9 cellular contexts compared by ENCODE assay signal in the genomic region with DNA sequence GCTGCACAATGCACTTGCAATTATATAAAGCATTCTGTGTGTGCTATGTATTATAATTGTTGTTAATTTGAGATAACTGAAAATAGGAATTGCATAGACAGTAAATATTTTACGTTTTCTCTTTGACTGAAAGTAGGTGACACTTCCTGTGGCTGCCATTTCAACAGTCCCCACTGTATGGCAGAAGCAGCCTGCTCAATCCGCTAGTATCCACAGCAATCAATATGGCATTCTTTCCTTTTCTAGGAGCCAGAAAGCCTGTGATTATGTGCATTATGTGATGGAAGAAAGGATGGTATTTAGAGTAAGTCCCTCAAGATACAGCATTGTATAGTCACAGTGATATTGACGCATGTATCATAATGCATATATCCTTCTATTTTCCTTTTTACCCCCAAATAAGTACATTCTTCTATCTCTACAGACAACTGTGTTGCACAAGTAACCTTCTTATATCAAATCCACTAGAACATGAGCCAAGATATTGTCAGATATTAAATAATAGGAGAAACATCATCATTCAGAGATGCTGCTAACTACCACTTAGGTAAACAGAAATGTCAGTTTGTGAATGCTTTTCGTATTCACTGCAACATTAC. TPM values are rescaled to one million over a fixed set of nuclear protein-coding genes. Genes with fewer than 3 reads are reported as not detected.
DNase-seq lines count a peak whose midpoint lies in the region; FAIRE-seq and TF ChIP-seq lines count a peak whose summit lies in the region.
"Had no signal": no experiment of that assay in that cellular context is flagged by ENCODE, and none has a peak within 500 bp of the region (broad histone marks: within the 10 kb centered on the region; RNA-seq: fewer than 3 reads in every experiment).

No MANE protein-coding gene starts in this region.

- peaks cover 10% of the 10 kb centered on the region for H3K27me3 Mint-ChIP-seq in Caco-2 (ENCODE audit: insufficient read depth, unreplicated experiment)

- peak; percentile 17 to 54 for TF ChIP-seq CTCF in Caco-2 (IDR thresholded peaks at IDR 0.05; ENCODE audit: insufficient read depth in 1 of 2, low read depth in 1 of 2, low read length in 1 of 2, severe bottlenecking in 1 of 2, unreplicated experiment in 1 of 2)
- peak; percentile 58 for TF ChIP-seq CTCF in HL-60 (IDR thresholded peaks at IDR 0.05; ENCODE audit: insufficient read depth, low read length)
- peak; percentile 29 to 61 for TF ChIP-seq CTCF in right atrium auricular region (IDR thresholded peaks at IDR 0.05)
- peak in 5 of 11 experiments; percentile 13 to 50 (median 34) for TF ChIP-seq CTCF in spleen (IDR thresholded peaks at IDR 0.05 in 8 of 11, conservative IDR thresholded peaks at IDR 0.05 in 3 of 11)

- CTCF ChIA-PET in Caco-2 (lab: Charles Lee): no interaction called here

- no peak overlapping the region for H3K27ac ChIP-seq in HL-60 (replicated peaks)
- H3K27ac ChIP-seq in right atrium auricular region: no peak overlapping the region
- H3K27ac ChIP-seq in spleen: no peak overlapping the region
- H3K27ac ChIP-seq: epithelial cell of prostate had no signal

- H3K36me3 ChIP-seq in Caco-2 (ENCODE audit: control insufficient read depth, insufficient read depth, low read length) (no peaks in the 10 kb centered on the region), right atrium auricular region (no peaks in the 10 kb centered on the region), spleen (no peaks in the 10 kb centered on the region)

- DNase-seq in Caco-2 (no peak), HL-60 (ENCODE audit: low read depth in 1 of 2, low spot score in 1 of 2) (peak; percentile 1 to 5), SHP77 treated with DMSO at 0.1 percent for 48 hours (lab: John Stamatoyannopoulos, UW) (peak; percentile 38), right atrium auricular region (ENCODE audit: low spot score) (no peak), spleen (no peak), GM12892 (ENCODE audit: insufficient read length) (no peak)
- DNase-seq in stimulated activated CD4-positive, alpha-beta T cell treated with anti-CD3 and anti-CD28 coated beads, Interleukin-4, amount 100 ng/mL, for 4 hours: no peak
- no peak for DNase-seq in stimulated activated CD8-positive, alpha-beta memory T cell treated with anti-CD3 and anti-CD28 coated beads, Interleukin-4, amount 100 ng/mL, for 48 hours

- no peaks in the 10 kb centered on the region for H3K9me3 Mint-ChIP-seq in Caco-2 (ENCODE audit: unreplicated experiment)

- no peak for FAIRE-seq in GM12892 (lab: Jason Lieb, UNC)

- H3K27me3 ChIP-seq in Caco-2 (replicated peaks; ENCODE audit: control insufficient read depth, insufficient read depth, low read length) (no peaks in the 10 kb centered on the region), HL-60 (ENCODE audit: insufficient read depth, poor library complexity, severe bottlenecking) (no peaks in the 10 kb centered on the region), right atrium auricular region (no peaks in the 10 kb centered on the region), spleen (replicated peaks in 1 of 7) (no peaks in the 10 kb centered on the region)

- intact Hi-C loops in Caco-2 (cut with micrococcal nuclease; ENCODE audit: unreplicated experiment): loop anchor here (10.0 kb wide), 1 partner anchor 486 kb away; no protein-coding TSS in a partner anchor
- intact Hi-C loops in spleen (cut with DNase I; ENCODE audit: low total_unique reads): no loop called here

- TF ChIP-seq POLR2A in spleen (IDR thresholded peaks at IDR 0.05): no peak
- TF ChIP-seq POLR2A in GM12892 (IDR thresholded peaks at IDR 0.05; ENCODE audit: low read depth, low read length): no peak

- no peaks in the 10 kb centered on the region for H3K9me3 ChIP-seq in Caco-2
- no peaks in the 10 kb centered on the region for H3K9me3 ChIP-seq in right atrium auricular region
- H3K9me3 ChIP-seq in spleen: no peaks in the 10 kb centered on the region

- no peaks in the 10 kb centered on the region for H3K4me1 Mint-ChIP-seq in Caco-2 (ENCODE audit: low read depth, unreplicated experiment)

- BruUV-seq in Caco-2 (replicated peaks; lab: Mats Ljungman, UMichigan): no TSS peak

- no peak overlapping the region for H3K27ac Mint-ChIP-seq in Caco-2 (ENCODE audit: unreplicated experiment)

- POLR2A ChIA-PET in Caco-2 (lab: Charles Lee): no interaction called here

- no peaks in the 10 kb centered on the region for H3K4me1 ChIP-seq in Caco-2
- H3K4me1 ChIP-seq in right atrium auricular region: peaks cover 0 to 15% of the 10 kb centered on the region in 2 donors
- peaks cover 0 to 20% (median 14%) of the 10 kb centered on the region in 6 donors for H3K4me1 ChIP-seq in spleen

- no peak overlapping the region for H3K4me3 Mint-ChIP-seq in Caco-2 (ENCODE audit: unreplicated experiment)

- H3K4me3 ChIP-seq in Caco-2 (ENCODE audit: low read depth, low read length) (no peak overlapping the region), HL-60 (replicated peaks; ENCODE audit: insufficient read depth, low read length) (no peak overlapping the region), right atrium auricular region (no peak overlapping the region), spleen (no peak overlapping the region)

- no peaks in the 10 kb centered on the region for H3K36me3 Mint-ChIP-seq in Caco-2 (ENCODE audit: insufficient read depth, unreplicated experiment)

- WGBS in spleen, 5 donors: 55 to 83% (median 72%) methylated on average over 4 of the region's 4 CpGs

RNA-seq across cellular contexts. Expression of a gene that starts 59.7 kb away (rescaled TPM):
- total RNA-seq in Caco-2 (2022) (not detected in 2 replicates), right atrium auricular region (not detected), spleen (not detected)
- polyA plus RNA-seq in spleen: not detected
- polyA plus RNA-seq in GM12892 (2012; ENCODE audit: missing spikeins): not detected

Comparison
In these comparisons a context has a peak if more than half of its experiments do, and no peak if none do; other contexts are left out.
1. DNase-seq: peak in HL-60 (2 of 2) and SHP77 treated with DMSO at 0.1 percent for 48 hours (single experiment); none in Caco-2 (0 of 2), right atrium auricular region (single experiment), spleen (single experiment), stimulated activated CD4-positive, alpha-beta T cell treated with anti-CD3 and anti-CD28 coated beads, Interleukin-4, amount 100 ng/mL, for 4 hours (0 of 2), stimulated activated CD8-positive, alpha-beta memory T cell treated with anti-CD3 and anti-CD28 coated beads, Interleukin-4, amount 100 ng/mL, for 48 hours (single experiment) and GM12892 (single experiment).